In genomic region chr18:45670281-45670962, GRCh38 we compare ENCODE assay signal across 8 cellular contexts. TPM values are rescaled to one million over a fixed set of nuclear protein-coding genes. Genes with fewer than 3 reads are reported as not detected.
DNase-seq lines count a peak whose midpoint lies in the region; ATAC-seq and TF ChIP-seq lines count a peak whose summit lies in the region.

No MANE protein-coding gene starts in this region.

- no peak overlapping the region for H3K56ac ChIP-seq in H9 (ENCODE audit: insufficient read length, low read depth, low read length)

- H3K23ac ChIP-seq in H9 (ENCODE audit: insufficient read length, low read depth, low read length) = no peak overlapping the region

- peak overlapping the region; percentile 59 for H3K4me3 Mint-ChIP-seq in activated naive CD8-positive, alpha-beta T cell treated with anti-CD3 and anti-CD28 coated beads, Interleukin-2, amount 10 ng/mL, durations not matched to agents 7 days and 5 days
- H3K4me3 Mint-ChIP-seq in neural progenitor cell (no peak overlapping the region), H9 (no peak overlapping the region)

- H3K9ac ChIP-seq in neural progenitor cell = no peak overlapping the region
- H3K9ac ChIP-seq in H9 (ENCODE audit: extremely low read depth, insufficient read length, low read length) = no peak overlapping the region

- H2BK120ac ChIP-seq in H9 (ENCODE audit: low read depth, low read length, poor library complexity, severe bottlenecking) = no peak overlapping the region

- peak overlapping the region; percentile 83 for H3K27ac Mint-ChIP-seq in activated naive CD8-positive, alpha-beta T cell treated with anti-CD3 and anti-CD28 coated beads, Interleukin-2, amount 10 ng/mL, durations not matched to agents 7 days and 5 days
- H3K27ac Mint-ChIP-seq in neural progenitor cell (no peak overlapping the region), H9 (no peak overlapping the region; a peak in 2 of 7 replicates)

- H3K27me3 ChIP-seq in osteoblast (ENCODE audit: insufficient read depth, low read length) (no peaks in the 10 kb centered on the region), sigmoid colon (no peaks in the 10 kb centered on the region), neural progenitor cell (no peaks in the 10 kb centered on the region), H9 (ENCODE audit: insufficient read depth, low read length) (no peaks in the 10 kb centered on the region)

- H3K4me2 ChIP-seq in osteoblast (ENCODE audit: insufficient read depth, low read length) (peak overlapping the region; percentile 64), neural progenitor cell (no peak overlapping the region), H9 (ENCODE audit: insufficient read depth, insufficient read length, low read length) (no peak overlapping the region)

- H3F3A ChIP-seq in neural progenitor cell (ENCODE audit: low read depth) = no peaks in the 10 kb centered on the region

- H2AK5ac ChIP-seq in H9 (ENCODE audit: insufficient read length, low read length) = no peak overlapping the region

- H3K9me3 ChIP-seq in osteoblast (ENCODE audit: low read depth, low read length) (no peaks in the 10 kb centered on the region), sigmoid colon (no peaks in the 10 kb centered on the region), neural progenitor cell (ENCODE audit: low read depth) (no peaks in the 10 kb centered on the region), H9 (ENCODE audit: control insufficient read depth, low read depth, low read length) (no peaks in the 10 kb centered on the region)

- no peak overlapping the region for H2BK20ac ChIP-seq in H9 (ENCODE audit: low read depth, low read length, poor library complexity, severe bottlenecking)

- H2AFZ ChIP-seq in osteoblast (ENCODE audit: low read length) (peak overlapping the region; percentile 38), neural progenitor cell (replicated peaks) (no peak overlapping the region), H9 (ENCODE audit: low read length) (no peak overlapping the region)

- no peak overlapping the region for H2BK12ac ChIP-seq in H9 (ENCODE audit: insufficient read length, low read depth, low read length)

- intact Hi-C loops in sigmoid colon (cut with DNase I) = no loop called here

- peak overlapping the region; percentile 67 for H3K27ac ChIP-seq in osteoblast (ENCODE audit: low read depth, low read length)
- no peak overlapping the region for H3K27ac ChIP-seq in sigmoid colon
- H3K27ac ChIP-seq in neural progenitor cell = no peak overlapping the region
- no peak overlapping the region for H3K27ac ChIP-seq in H9 (ENCODE audit: insufficient read length, low read depth, low read length)

- no peaks in the 10 kb centered on the region for H3K23me2 ChIP-seq in H9 (ENCODE audit: insufficient read length, low read depth, low read length, poor library complexity, severe bottlenecking)

- no peak overlapping the region for H4K8ac ChIP-seq in H9 (replicated peaks; ENCODE audit: insufficient read length, low read depth, low read length)

- WGBS in sigmoid colon, 2 donors = 62 to 76% methylated on average over 14 of the region's 14 CpGs
- WGBS in H9 (ENCODE audit: extremely low coverage, insufficient read length, low lambda C conversion rate) = no CpG with 5 or more reads among the region's 14 CpGs

- no peak overlapping the region for H3T11ph ChIP-seq in H9 (ENCODE audit: low read length)

- no peak overlapping the region for H4K91ac ChIP-seq in H9 (ENCODE audit: insufficient read length, low read depth, low read length)

- H3K18ac ChIP-seq in H9 (ENCODE audit: insufficient read length, low read depth, low read length) = no peak overlapping the region

- H3K79me2 ChIP-seq in osteoblast (ENCODE audit: insufficient read depth, low read length) (no peaks in the 10 kb centered on the region), neural progenitor cell (ENCODE audit: low read depth) (no peaks in the 10 kb centered on the region), H9 (ENCODE audit: insufficient read depth, low read length) (no peaks in the 10 kb centered on the region)

- H3K4me3 ChIP-seq in osteoblast (ENCODE audit: insufficient read depth, low read length) (peak overlapping the region; percentile 20), sigmoid colon (no peak overlapping the region), neural progenitor cell (no peak overlapping the region)

- DNase-seq in NOMO-1 (lab: John Stamatoyannopoulos, UW; ENCODE audit: unreplicated experiment in 2 of 2) = peak; percentile 90 to 94
- no peak for DNase-seq in activated naive CD8-positive, alpha-beta T cell treated with anti-CD3 and anti-CD28 coated beads, Interleukin-2, amount 10 ng/mL, durations not matched to agents 7 days and 5 days
- peak; percentile 73 for DNase-seq in osteoblast (ENCODE audit: insufficient read length, low spot score, missing footprints)
- no peak for DNase-seq in sigmoid colon
- no peak for DNase-seq in neural progenitor cell (ENCODE audit: low spot score)
- no peak for DNase-seq in COR-L47 (lab: John Stamatoyannopoulos, UW)
- DNase-seq in H9 = no peak

- peaks cover 20% of the 10 kb centered on the region for H3K4me1 ChIP-seq in osteoblast (ENCODE audit: insufficient read depth, low read length)
- no peaks in the 10 kb centered on the region for H3K4me1 ChIP-seq in sigmoid colon
- H3K4me1 ChIP-seq in neural progenitor cell = no peaks in the 10 kb centered on the region
- no peaks in the 10 kb centered on the region; the same call in 1 of the 2 replicates for H3K4me1 ChIP-seq in H9 (ENCODE audit: insufficient read depth, low read length)

- no peaks in the 10 kb centered on the region for H3K27me3 Mint-ChIP-seq in activated naive CD8-positive, alpha-beta T cell treated with anti-CD3 and anti-CD28 coated beads, Interleukin-2, amount 10 ng/mL, durations not matched to agents 7 days and 5 days
- H3K27me3 Mint-ChIP-seq in neural progenitor cell (ENCODE audit: insufficient read depth, low read depth) = peaks cover 5% of the 10 kb centered on the region
- H3K27me3 Mint-ChIP-seq in H9 (ENCODE audit: low read depth) = no peaks in the 10 kb centered on the region; the same call in 1 of the 2 replicates

- no peaks in the 10 kb centered on the region for H3K79me1 ChIP-seq in H9 (ENCODE audit: insufficient read depth, low read depth, low read length, poor library complexity, severe bottlenecking)

- TF ChIP-seq CTCF in osteoblast (IDR thresholded peaks at IDR 0.05; ENCODE audit: extremely low read depth, low read depth, low read length) (no peak), sigmoid colon (IDR thresholded peaks at IDR 0.05) (no peak), neural progenitor cell (IDR thresholded peaks at IDR 0.05) (no peak), H9 (conservative IDR thresholded peaks at IDR 0.05) (no peak)

- H3K36me3 ChIP-seq in osteoblast (ENCODE audit: insufficient read depth, low read length) = no peaks in the 10 kb centered on the region
- no peaks in the 10 kb centered on the region for H3K36me3 ChIP-seq in sigmoid colon
- H3K36me3 ChIP-seq in neural progenitor cell = no peaks in the 10 kb centered on the region

- H2BK5ac ChIP-seq in H9 (ENCODE audit: insufficient read length, low read length) = no peak overlapping the region

- TF ChIP-seq POLR2A in sigmoid colon (IDR thresholded peaks at IDR 0.05) = no peak

- no peak overlapping the region for H4K5ac ChIP-seq in H9 (ENCODE audit: insufficient read length, low read depth, low read length)

- no peak overlapping the region for H3K4ac ChIP-seq in H9 (ENCODE audit: low read depth, low read length)

- H2BK15ac ChIP-seq in H9 (ENCODE audit: low read depth, low read length) = no peak overlapping the region

- POLR2A ChIA-PET in activated naive CD8-positive, alpha-beta T cell treated with anti-CD3 and anti-CD28 coated beads, Interleukin-2, amount 10 ng/mL, durations not matched to agents 7 days and 5 days (lab: Charles Lee) = interaction anchor here (2.9 kb wide), 1 partner anchor 17 kb away, joined by 32 read pairs; no protein-coding TSS in a partner anchor

- peak; percentile 55 for ATAC-seq in GM19351 (IDR thresholded peaks at IDR 0.05; ENCODE audit: unreplicated experiment)
- peak; percentile 46 for ATAC-seq in activated naive CD8-positive, alpha-beta T cell treated with anti-CD3 and anti-CD28 coated beads, Interleukin-2, amount 10 ng/mL, durations not matched to agents 7 days and 5 days (ENCODE audit: low read depth)

- no peak for TF ChIP-seq EP300 in sigmoid colon (IDR thresholded peaks at IDR 0.05)

- H3K14ac ChIP-seq in H9 (ENCODE audit: insufficient read depth, low read length) = no peak overlapping the region

- H4K20me1 ChIP-seq in osteoblast (ENCODE audit: insufficient read depth, low read length) (no peaks in the 10 kb centered on the region), neural progenitor cell (ENCODE audit: low read depth) (no peaks in the 10 kb centered on the region), H9 (ENCODE audit: control insufficient read depth, insufficient read depth, insufficient read length) (no peaks in the 10 kb centered on the region)

- peaks cover 54% of the 10 kb centered on the region for H3K4me1 Mint-ChIP-seq in activated naive CD8-positive, alpha-beta T cell treated with anti-CD3 and anti-CD28 coated beads, Interleukin-2, amount 10 ng/mL, durations not matched to agents 7 days and 5 days
- H3K4me1 Mint-ChIP-seq in neural progenitor cell (peaks cover 3% of the 10 kb centered on the region), H9 (peaks cover 5 to 7% of the 10 kb centered on the region in 2 experiments)

- H3K36me3 Mint-ChIP-seq in activated naive CD8-positive, alpha-beta T cell treated with anti-CD3 and anti-CD28 coated beads, Interleukin-2, amount 10 ng/mL, durations not matched to agents 7 days and 5 days = peaks cover 3% of the 10 kb centered on the region
- H3K36me3 Mint-ChIP-seq in neural progenitor cell = no peaks in the 10 kb centered on the region
- H3K36me3 Mint-ChIP-seq in H9 (ENCODE audit: insufficient read depth in 1 of 3, low read depth in 3 of 3) = no peaks in the 10 kb centered on the region

- H3K9me3 Mint-ChIP-seq in activated naive CD8-positive, alpha-beta T cell treated with anti-CD3 and anti-CD28 coated beads, Interleukin-2, amount 10 ng/mL, durations not matched to agents 7 days and 5 days = no peaks in the 10 kb centered on the region
- H3K9me3 Mint-ChIP-seq in neural progenitor cell = no peaks in the 10 kb centered on the region
- no peaks in the 10 kb centered on the region for H3K9me3 Mint-ChIP-seq in H9

RNA-seq across cellular contexts. Expression of gene SLC14A1, which starts 53.6 kb away (rescaled TPM):
- total RNA-seq in activated naive CD8-positive, alpha-beta T cell treated with anti-CD3 and anti-CD28 coated beads, Interleukin-2, amount 10 ng/mL, durations not matched to agents 7 days and 5 days = 1 to 10 TPM; 3.1 to 3.5 TPM
- total RNA-seq in osteoblast = 128 and 136 TPM in 2 replicates
- 10 to 100 TPM in 1 of 4 donors, 1 to 10 TPM in 2, not detected in 1; 1.3 to 14.4 (median 2.1) TPM for total RNA-seq in sigmoid colon
- polyA plus RNA-seq in sigmoid colon = 1 to 10 TPM in 1 of 3 donors, under 1 TPM in 1, not detected in 1; 0.69 to 1.6 TPM
- not detected in 2 replicates for total RNA-seq in neural progenitor cell (ENCODE audit: low replicate concordance)
- total RNA-seq in H9 (2021) = not detected in 2 replicates

RNA-seq across cellular contexts. Expression of gene SLC14A2, which starts 55.1 kb away (rescaled TPM):
- total RNA-seq in activated naive CD8-positive, alpha-beta T cell treated with anti-CD3 and anti-CD28 coated beads, Interleukin-2, amount 10 ng/mL, durations not matched to agents 7 days and 5 days = under 1 TPM; 0.11 TPM
- under 0.01 and 0.29 TPM in 2 replicates for total RNA-seq in osteoblast
- under 1 TPM in 1 of 4 donors, not detected in 3; 0.28 TPM for total RNA-seq in sigmoid colon
- under 1 TPM in 1 of 3 donors, not detected in 2; 0.01 TPM for polyA plus RNA-seq in sigmoid colon
- 0.06 and 0.37 TPM in 2 replicates for total RNA-seq in neural progenitor cell (ENCODE audit: low replicate concordance)
- 0.07 TPM in 1 of 2 replicates, not detected in the other for total RNA-seq in H9 (2021)

Comparison
In these comparisons a context has a peak if more than half of its experiments do, and no peak if none do; other contexts are left out.
1. DNase-seq: peak in NOMO-1 (2 of 2) and osteoblast (single experiment); none in activated naive CD8-positive, alpha-beta T cell treated with anti-CD3 and anti-CD28 coated beads, Interleukin-2, amount 10 ng/mL, durations not matched to agents 7 days and 5 days (single experiment), sigmoid colon (single experiment), neural progenitor cell (single experiment), COR-L47 (single experiment) and H9 (single experiment).